In the genomic region with DNA sequence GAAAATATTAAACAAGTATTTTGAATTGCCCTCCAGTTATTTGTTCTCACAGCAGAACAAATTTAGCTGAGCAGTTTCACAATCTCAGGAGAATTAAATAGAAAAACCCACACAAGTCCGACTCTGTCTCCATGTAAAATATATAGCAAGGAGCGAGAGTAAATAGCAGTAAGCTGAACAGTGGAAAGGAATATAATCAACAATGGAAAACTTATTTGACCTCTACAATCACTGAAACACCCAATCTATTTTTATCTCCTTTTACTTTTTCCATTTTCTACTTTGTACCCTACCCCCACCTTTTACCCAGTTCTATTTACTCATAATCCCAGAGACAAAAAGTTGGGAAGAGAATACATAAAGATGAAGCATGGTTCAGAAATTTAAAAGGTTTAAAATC, we compare ENCODE assay signal across 23 cellular contexts.
"Had no signal": no experiment of that assay in that cellular context is flagged by ENCODE, and none has a peak within 500 bp of the region (broad histone marks: within the 10 kb centered on the region; RNA-seq: fewer than 3 reads in every experiment).

No MANE protein-coding gene starts in this region.

- ATAC-seq: gastrocnemius medialis; mucosa of descending colon; naive thymus-derived CD8-positive, alpha-beta T cell; right cardiac atrium; stimulated activated effector memory CD8-positive, alpha-beta T cell treated with anti-CD3 and anti-CD28 coated beads, Interleukin-12 subunit alpha, Interleukin-12 subunit beta, amount 100 ng/mL, for 72 hours had no signal

- H3K4me3 ChIP-seq: dorsolateral prefrontal cortex, esophagus muscularis mucosa, gastrocnemius medialis, heart right ventricle, mucosa of descending colon, ovary, smooth muscle cell, testis, transverse colon had no signal

- H3K9me3 ChIP-seq: esophagus muscularis mucosa, gastrocnemius medialis, heart right ventricle, mucosa of descending colon, ovary, testis, transverse colon had no signal

- H3K36me3 ChIP-seq: gastrocnemius medialis, ovary, transverse colon had no signal

- H3K9me3 Mint-ChIP-seq: central memory CD8-positive, alpha-beta T cell; naive thymus-derived CD8-positive, alpha-beta T cell; stimulated activated effector memory CD8-positive, alpha-beta T cell treated with anti-CD3 and anti-CD28 coated beads, Interleukin-12 subunit alpha, Interleukin-12 subunit beta, amount 100 ng/mL, for 72 hours; stimulated activated naive CD8-positive, alpha-beta T cell treated with anti-CD3 and anti-CD28 coated beads, Interleukin-15, Interleukin-2, amounts not matched to agents 100 ng/mL and 50 ng/mL, for 24 hours had no signal

- H3K27ac ChIP-seq: dorsolateral prefrontal cortex, epithelial cell of prostate, esophagus muscularis mucosa, gastrocnemius medialis, heart right ventricle, ovary, testis, transverse colon had no signal

- FAIRE-seq: endometrium had no signal

- H3K27ac Mint-ChIP-seq: naive thymus-derived CD8-positive, alpha-beta T cell; stimulated activated effector memory CD8-positive, alpha-beta T cell treated with anti-CD3 and anti-CD28 coated beads, Interleukin-12 subunit alpha, Interleukin-12 subunit beta, amount 100 ng/mL, for 72 hours; stimulated activated naive CD8-positive, alpha-beta T cell treated with anti-CD3 and anti-CD28 coated beads, Interleukin-15, Interleukin-2, amounts not matched to agents 100 ng/mL and 50 ng/mL, for 24 hours had no signal

- H3K4me1 ChIP-seq: testis had no signal

- H3K27me3 ChIP-seq: dorsolateral prefrontal cortex, esophagus muscularis mucosa, gastrocnemius medialis, heart right ventricle, testis, transverse colon had no signal

- H3K4me3 Mint-ChIP-seq: central memory CD8-positive, alpha-beta T cell; naive thymus-derived CD8-positive, alpha-beta T cell; neural crest cell; stimulated activated effector memory CD8-positive, alpha-beta T cell treated with anti-CD3 and anti-CD28 coated beads, Interleukin-12 subunit alpha, Interleukin-12 subunit beta, amount 100 ng/mL, for 72 hours; stimulated activated naive CD8-positive, alpha-beta T cell treated with anti-CD3 and anti-CD28 coated beads, Interleukin-15, Interleukin-2, amounts not matched to agents 100 ng/mL and 50 ng/mL, for 24 hours had no signal

- H3K4me2 ChIP-seq: smooth muscle cell had no signal

- H3K27me3 Mint-ChIP-seq: central memory CD8-positive, alpha-beta T cell; naive thymus-derived CD8-positive, alpha-beta T cell; progenitor cell of endocrine pancreas; stimulated activated naive CD8-positive, alpha-beta T cell treated with anti-CD3 and anti-CD28 coated beads, Interleukin-15, Interleukin-2, amounts not matched to agents 100 ng/mL and 50 ng/mL, for 24 hours had no signal

- DNase-seq: cortex of kidney; dorsolateral prefrontal cortex; effector CD8-positive, alpha-beta T cell; gastrocnemius medialis; heart right ventricle; islet precursor cell; mucosa of descending colon; naive thymus-derived CD8-positive, alpha-beta T cell; ovary; right cardiac atrium; stimulated activated CD4-positive, alpha-beta T cell treated with anti-CD3 and anti-CD28 coated beads, Interleukin-4, amount 100 ng/mL, for 1 hour; stimulated activated CD8-positive, alpha-beta memory T cell treated with anti-CD3 and anti-CD28 coated beads, Interleukin-4, amount 100 ng/mL, for 48 hours; testis; transverse colon had no signal

- H3K4me1 Mint-ChIP-seq: neural crest cell had no signal
